In genomic region chr4:95224402-95224801, GRCh38 we compare ENCODE assay signal across 10 cellular contexts.
"Had no signal": no experiment of that assay in that cellular context is flagged by ENCODE, and none has a peak within 500 bp of the region (broad histone marks: within the 10 kb centered on the region; RNA-seq: fewer than 3 reads in every experiment).

No MANE protein-coding gene starts in this region.

- H3K36me3 ChIP-seq: HAP-1 had no signal

- H3K4me2 ChIP-seq: KMS-11 had no signal

- H3K4me1 ChIP-seq: HAP-1 had no signal

- H3K9ac ChIP-seq: GM23248, KMS-11 had no signal

- FAIRE-seq: HTR-8/SVneo had no signal

- H3K4me3 ChIP-seq: GM23248, HAP-1 had no signal

- ATAC-seq: HCT116 had no signal

- H2AFZ ChIP-seq: GM23248 had no signal

- H3K27ac ChIP-seq: GM23248, KMS-11 had no signal

- DNase-seq: GM23248, GOT3, H7, IMR-90, Karpas-422, KBM-7 had no signal

- H3K9me3 ChIP-seq: HAP-1 had no signal
